Comparison of ENCODE assay signal across 7 cellular contexts in genomic region chr1:46826892-46827291, GRCh38. TPM values are rescaled to one million over a fixed set of nuclear protein-coding genes. Genes with fewer than 3 reads are reported as not detected.
"Had no signal": no experiment of that assay in that cellular context is flagged by ENCODE, and none has a peak within 500 bp of the region (broad histone marks: within the 10 kb centered on the region; RNA-seq: fewer than 3 reads in every experiment).

No MANE protein-coding gene starts in this region.

RNA-seq across cellular contexts. Expression of gene CYP4B1, which starts 28.0 kb away (rescaled TPM):
- total RNA-seq: OCI-LY7, PC-3, RPMI7951, SJCRH30, SJSA1, SK-MEL-5 had no signal
- polyA plus RNA-seq: SK-N-SH had no signal
